Comparison of ENCODE assay signal across 16 cellular contexts in the genomic region with DNA sequence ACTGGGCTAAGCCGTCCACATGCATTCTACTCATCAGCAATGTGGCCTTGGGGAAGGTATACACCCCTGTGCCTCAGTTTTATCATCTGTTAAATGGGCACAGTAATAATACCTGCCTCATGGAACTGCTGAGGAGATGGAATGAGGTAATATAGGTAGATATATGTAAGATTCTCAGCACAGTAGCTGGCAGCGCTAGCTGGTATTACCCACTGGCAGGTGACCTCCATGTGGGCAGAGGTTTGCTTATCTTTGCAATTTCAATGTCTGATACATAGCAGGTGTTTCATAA. TPM values are rescaled to one million over a fixed set of nuclear protein-coding genes. Genes with fewer than 3 reads are reported as not detected.
"Had no signal": no experiment of that assay in that cellular context is flagged by ENCODE, and none has a peak within 500 bp of the region (broad histone marks: within the 10 kb centered on the region; RNA-seq: fewer than 3 reads in every experiment).

No MANE protein-coding gene starts in this region.

- DNase-seq: activated CD4-positive, alpha-beta T cell treated with anti-CD3 and anti-CD28 coated beads for 1 hour; activated CD4-positive, alpha-beta T cell treated with anti-CD3 and anti-CD28 coated beads, Interleukin-2, amount 50 U/mL, for 48 hours; activated CD8-positive, alpha-beta memory T cell treated with anti-CD3 and anti-CD28 coated beads, Interleukin-2, amount 10 ng/mL, durations not matched to agents 7 days and 5 days; activated effector memory CD4-positive, alpha-beta T cell treated with anti-CD3 and anti-CD28 coated beads, Interleukin-2, amount 50 U/mL, for 16 hours; activated T-cell treated with anti-CD3 and anti-CD28 coated beads, Interleukin-2, amount 50 U/mL, for 24 hours; amniotic stem cell; cerebellar nuclear complex; dermis blood vessel endothelial cell; glutamatergic neuron; natural killer cell; nucleus accumbens; SW 1271 had no signal

- H3K36me3 ChIP-seq: SJSA1, tibial nerve had no signal

- H3K4me3 ChIP-seq: SJSA1, tibial nerve had no signal

- ATAC-seq: activated CD8-positive, alpha-beta memory T cell treated with anti-CD3 and anti-CD28 coated beads, Interleukin-2, amount 10 ng/mL, durations not matched to agents 7 days and 5 days; activated naive CD4-positive, alpha-beta T cell treated with anti-CD3 and anti-CD28 coated beads, Interleukin-2, amount 50 U/mL, for 72 hours; natural killer cell had no signal

- H3K9me3 ChIP-seq: SJSA1, tibial nerve had no signal

- H3K27ac ChIP-seq: SJSA1, tibial nerve had no signal

- H3K27me3 ChIP-seq: SJSA1, tibial nerve had no signal

RNA-seq across cellular contexts. Expression of gene SGCA, which starts 1.2 kb away (rescaled TPM):
- total RNA-seq: dermis blood vessel endothelial cell, natural killer cell, pulmonary artery endothelial cell had no signal
